1 cellular context compared by ENCODE assay signal in genomic region chr3:167892204-167892603, GRCh38.
TF ChIP-seq lines count a peak whose summit lies in the region.

No MANE protein-coding gene starts in this region.

TF ChIP-seq in H1, 55 proteins besides CTCF, POLR2A, EP300 and RAD21 (continued from another document):
- TF ChIP-seq GABPA (IDR thresholded peaks at IDR 0.05; ENCODE audit: borderline replicate concordance, insufficient read depth, low read length) = no peak
